1 cellular context compared by ENCODE assay signal in genomic region chr2:47559079-47559684, GRCh38.
TF ChIP-seq lines count a peak whose summit lies in the region.

No MANE protein-coding gene starts in this region.

TF ChIP-seq in SK-N-SH treated with all-trans-retinoic acid at 6 μM for 48 hours, 23 proteins besides CTCF, POLR2A, EP300 and RAD21 (continued from another document):
- no peak for TF ChIP-seq TSHZ2 (CRISPR knock-in tag; IDR thresholded peaks at IDR 0.05)
- TF ChIP-seq, protein P1, sequence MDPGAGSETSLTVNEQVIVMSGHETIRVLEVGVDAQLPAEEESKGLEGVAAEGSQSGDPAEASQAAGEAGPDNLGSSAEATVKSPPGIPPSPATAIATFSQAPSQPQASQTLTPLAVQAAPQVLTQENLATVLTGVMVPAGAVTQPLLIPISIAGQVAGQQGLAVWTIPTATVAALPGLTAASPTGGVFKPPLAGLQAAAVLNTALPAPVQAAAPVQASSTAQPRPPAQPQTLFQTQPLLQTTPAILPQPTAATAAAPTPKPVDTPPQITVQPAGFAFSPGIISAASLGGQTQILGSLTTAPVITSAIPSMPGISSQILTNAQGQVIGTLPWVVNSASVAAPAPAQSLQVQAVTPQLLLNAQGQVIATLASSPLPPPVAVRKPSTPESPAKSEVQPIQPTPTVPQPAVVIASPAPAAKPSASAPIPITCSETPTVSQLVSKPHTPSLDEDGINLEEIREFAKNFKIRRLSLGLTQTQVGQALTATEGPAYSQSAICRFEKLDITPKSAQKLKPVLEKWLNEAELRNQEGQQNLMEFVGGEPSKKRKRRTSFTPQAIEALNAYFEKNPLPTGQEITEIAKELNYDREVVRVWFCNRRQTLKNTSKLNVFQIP (CRISPR knock-in tag; IDR thresholded peaks at IDR 0.05; ENCODE audit: borderline replicate concordance, low read depth), result no peak
